Comparison of ENCODE assay signal across 26 cellular contexts in the genomic region with DNA sequence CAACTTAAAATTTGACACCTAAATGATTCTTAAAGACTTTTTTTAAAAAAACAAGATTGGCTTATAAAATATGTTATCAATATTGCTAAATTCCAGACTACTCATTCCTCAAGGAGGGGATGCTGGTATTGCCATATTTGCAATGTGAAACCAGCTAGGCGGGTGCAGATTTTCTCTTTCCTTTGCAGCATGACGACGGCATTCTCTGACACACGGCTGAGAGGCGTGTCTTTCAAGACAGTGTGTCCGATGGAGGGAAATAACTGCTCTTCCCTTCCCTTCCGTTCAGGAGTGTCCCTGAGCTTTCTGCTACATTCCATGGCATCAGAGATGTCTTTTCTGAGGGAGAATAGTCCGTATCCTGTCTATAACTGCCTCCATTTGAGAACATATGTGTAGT. TPM values are rescaled to one million over a fixed set of nuclear protein-coding genes. Genes with fewer than 3 reads are reported as not detected.
DNase-seq lines count a peak whose midpoint lies in the region; ATAC-seq and TF ChIP-seq lines count a peak whose summit lies in the region.
"Had no signal": no experiment of that assay in that cellular context is flagged by ENCODE, and none has a peak within 500 bp of the region (broad histone marks: within the 10 kb centered on the region; RNA-seq: fewer than 3 reads in every experiment).

No MANE protein-coding gene starts in this region.

- H3K4me3 ChIP-seq in PC-3 (ENCODE audit: low read length) (no peak overlapping the region), fibroblast of mammary gland (ENCODE audit: control insufficient read depth, low read depth, low read length) (no peak overlapping the region), trophoblast cell (ENCODE audit: low read depth, low read length) (no peak overlapping the region)
- H3K4me3 ChIP-seq: GM23338, pancreas, right lobe of liver, SK-N-MC had no signal

- ATAC-seq in PC-3 (no peak; the same call in 1 of the 2 replicates), GM21786 (IDR thresholded peaks at IDR 0.05; ENCODE audit: unreplicated experiment) (no peak)
- ATAC-seq: effector memory CD8-positive, alpha-beta T cell; GM23338; natural killer cell; pancreas; right lobe of liver had no signal

- no peak overlapping the region for H2AK5ac ChIP-seq in trophoblast cell (ENCODE audit: low read length)

- no peaks in the 10 kb centered on the region for H3K79me1 ChIP-seq in trophoblast cell (ENCODE audit: low read length)

- no peak overlapping the region for H4K8ac ChIP-seq in trophoblast cell (ENCODE audit: low read depth, low read length)

- H2BK12ac ChIP-seq in trophoblast cell (ENCODE audit: low read length) = no peak overlapping the region

- H3K79me2 ChIP-seq in PC-3 (ENCODE audit: low read length) (no peaks in the 10 kb centered on the region), trophoblast cell (ENCODE audit: control insufficient read depth, insufficient read depth, low read length, poor library complexity) (no peaks in the 10 kb centered on the region)

- H3F3A ChIP-seq in PC-3 (ENCODE audit: low read length, unreplicated experiment) = no peaks in the 10 kb centered on the region

- H3K27ac ChIP-seq in C4-2B (peak overlapping the region; percentile 79), PC-3 (ENCODE audit: low read length) (no peak overlapping the region), trophoblast cell (ENCODE audit: low read depth, low read length) (no peak overlapping the region)
- H3K27ac ChIP-seq: pancreas, right lobe of liver, SK-N-MC had no signal

- H3K9ac ChIP-seq in PC-3 (ENCODE audit: low read length) (no peak overlapping the region), trophoblast cell (ENCODE audit: low read length) (no peak overlapping the region)

- no peaks in the 10 kb centered on the region for H3K4me1 ChIP-seq in PC-3 (ENCODE audit: insufficient read depth, low read length)
- H3K4me1 ChIP-seq in trophoblast cell (ENCODE audit: control insufficient read depth in 1 of 2, insufficient read depth in 2 of 2, low read length in 2 of 2) = no peaks in the 10 kb centered on the region
- H3K4me1 ChIP-seq: right lobe of liver had no signal

- DNase-seq in PC-3 (no peak), fibroblast of mammary gland (ENCODE audit: low read depth) (peak; percentile 25), trophoblast cell (peak; percentile 86 to 94), iPS-NIHi11 (ENCODE audit: low spot score) (no peak)
- no peak for DNase-seq in activated CD4-positive, alpha-beta T cell treated with anti-CD3 and anti-CD28 coated beads, Interleukin-2, amount 50 U/mL, for 4 hours
- DNase-seq: activated CD4-positive, alpha-beta T cell treated with anti-CD3 and anti-CD28 coated beads, Interleukin-2, amount 50 U/mL, for 1 hour; activated CD8-positive, alpha-beta memory T cell treated with anti-CD3 and anti-CD28 coated beads, Interleukin-2, amount 50 U/mL, for 4 hours; activated naive CD8-positive, alpha-beta T cell treated with anti-CD3 and anti-CD28 coated beads for 36 hours; DND-41; effector memory CD8-positive, alpha-beta T cell; Karpas-422; kidney glomerular epithelial cell; mesendoderm; MV-4-11; natural killer cell; NCI-H1694; NCI-H226; pancreas; right lobe of liver had no signal

- H2BK5ac ChIP-seq in trophoblast cell (ENCODE audit: low read depth, low read length, poor library complexity) = no peak overlapping the region

- CTCF ChIA-PET in PC-3 (lab: Charles Lee) = no interaction called here

- H2AFZ ChIP-seq in PC-3 (ENCODE audit: low read length) (0 out of 2 replicates have a peak overlapping the region, but pooled peaks have one; percentile 15), trophoblast cell (ENCODE audit: insufficient read depth, low read length, poor library complexity) (no peak overlapping the region)
- H2AFZ ChIP-seq: GM23338 had no signal

- H4K20me1 ChIP-seq in PC-3 (ENCODE audit: low read length) = no peaks in the 10 kb centered on the region

- TF ChIP-seq CTCF in C4-2B (conservative IDR thresholded peaks at IDR 0.05) (no peak), PC-3 (conservative IDR thresholded peaks at IDR 0.05; ENCODE audit: low read depth, low read length) (no peak), fibroblast of mammary gland (conservative IDR thresholded peaks at IDR 0.05; ENCODE audit: control insufficient read depth, insufficient read depth, low read depth, low read length) (no peak)

- no peak overlapping the region for H3K14ac ChIP-seq in trophoblast cell (ENCODE audit: low read length)

- no peak overlapping the region for H2BK120ac ChIP-seq in trophoblast cell (ENCODE audit: insufficient read depth, low read length, poor library complexity)

- H3K4me2 ChIP-seq in PC-3 (ENCODE audit: low read length) = no peak overlapping the region
- no peak overlapping the region for H3K4me2 ChIP-seq in trophoblast cell (ENCODE audit: low read length)
- H3K4me2 ChIP-seq: GM23338 had no signal

- no peak overlapping the region for H3K18ac ChIP-seq in trophoblast cell (ENCODE audit: low read length)

- H3K9me2 ChIP-seq in PC-3 (replicated peaks; ENCODE audit: low read length) = no peaks in the 10 kb centered on the region

- no CpG with 5 or more reads among the region's 8 CpGs for WGBS in trophoblast cell (ENCODE audit: extremely low coverage, insufficient coverage, insufficient read length)

- intact Hi-C loops in PC-3 (cut with micrococcal nuclease) = no loop called here

- H3K36me3 ChIP-seq in PC-3 (ENCODE audit: low read depth, low read length) = no peaks in the 10 kb centered on the region
- no peaks in the 10 kb centered on the region for H3K36me3 ChIP-seq in trophoblast cell (ENCODE audit: control insufficient read depth in 1 of 2, insufficient read depth in 2 of 2, low read length in 2 of 2)
- H3K36me3 ChIP-seq: pancreas, right lobe of liver had no signal

- H3K9me3 ChIP-seq in PC-3 (ENCODE audit: low read length) = no peaks in the 10 kb centered on the region
- no peaks in the 10 kb centered on the region for H3K9me3 ChIP-seq in trophoblast cell (ENCODE audit: insufficient read depth, low read depth, low read length)
- H3K9me3 ChIP-seq: pancreas, right lobe of liver had no signal

- H3K4ac ChIP-seq in trophoblast cell (ENCODE audit: low read depth, low read length) = no peak overlapping the region

- no peak overlapping the region for H4K12ac ChIP-seq in trophoblast cell (ENCODE audit: low read depth, low read length)

- BruUV-seq in PC-3 (replicated peaks; lab: Mats Ljungman, UMichigan) = no TSS peak

- no peak overlapping the region for H3K23ac ChIP-seq in trophoblast cell (ENCODE audit: low read length)

- H3K27me3 ChIP-seq in PC-3 (ENCODE audit: low read length) (no peaks in the 10 kb centered on the region), trophoblast cell (ENCODE audit: insufficient read depth, low read length) (no peaks in the 10 kb centered on the region)
- H3K27me3 ChIP-seq: pancreas, right lobe of liver had no signal

- H4K91ac ChIP-seq in trophoblast cell (ENCODE audit: low read depth, low read length) = no peak overlapping the region

- POLR2A ChIA-PET in PC-3 (lab: Charles Lee; ENCODE audit: unreplicated experiment) = no interaction called here

RNA-seq across cellular contexts. Expression of a gene that starts 38.2 kb away (rescaled TPM):
- total RNA-seq in PC-3 (2014; rRNA removed) = not detected in 2 replicates
- polyA plus RNA-seq in trophoblast cell (2013) = not detected in 2 replicates
- total RNA-seq: activated naive CD8-positive, alpha-beta T cell treated with anti-CD3 and anti-CD28 coated beads for 36 hours; activated T-helper 2 cell treated with anti-CD3 and anti-CD28 coated beads, Interferon-gamma antibody, Interleukin-2, Interleukin-4, amounts not matched to agents 10 μg/mL and 5 μg/mL and 100 μg/mL, durations not matched to agents 14 hours and 24 hours and 36 hours; chondrocyte; GM23338; natural killer cell; right lobe of liver; T-helper 2 cell treated with Interferon-gamma antibody and Interleukin-4, amounts not matched to agents 100 ng/mL and 5 ng/mL, for 36 hours had no signal
- polyA plus RNA-seq: GM23338 had no signal

Comparison
In these comparisons a context has a peak if more than half of its experiments do, and no peak if none do; other contexts are left out.
1. DNase-seq: peak in fibroblast of mammary gland (single experiment) and trophoblast cell (2 of 2); none in PC-3 (single experiment), iPS-NIHi11 (single experiment) and activated CD4-positive, alpha-beta T cell treated with anti-CD3 and anti-CD28 coated beads, Interleukin-2, amount 50 U/mL, for 4 hours (0 of 2).